In genomic region chr5:180046656-180047055, GRCh38 we compare ENCODE assay signal across 21 cellular contexts.
"Had no signal": no experiment of that assay in that cellular context is flagged by ENCODE, and none has a peak within 500 bp of the region (broad histone marks: within the 10 kb centered on the region; RNA-seq: fewer than 3 reads in every experiment).

No MANE protein-coding gene starts in this region.

- H3K4me3 ChIP-seq: esophagus muscularis mucosa, heart left ventricle, psoas muscle, spleen, stomach had no signal

- H3K9me3 ChIP-seq: esophagus muscularis mucosa, heart left ventricle, neutrophil, psoas muscle, stomach had no signal

- H3K4me1 ChIP-seq: foreskin keratinocyte had no signal

- DNase-seq: effector CD4-positive, alpha-beta T cell; foreskin keratinocyte; heart left ventricle; hippocampal formation; kidney glomerular epithelial cell; mammary epithelial cell; naive thymus-derived CD4-positive, alpha-beta T cell; psoas muscle; spleen; stimulated activated CD4-positive, alpha-beta T cell treated with anti-CD3 and anti-CD28 coated beads, Interleukin-15, amount 100 ng/mL, for 24 hours; stimulated activated CD4-positive, alpha-beta T cell treated with anti-CD3 and anti-CD28 coated beads, Interleukin-1b, Interleukin-23, amount 100 ng/mL, for 48 hours; stimulated activated CD4-positive, alpha-beta T cell treated with anti-CD3 and anti-CD28 coated beads, Interleukin-4, amount 100 ng/mL, for 4 hours; stimulated activated naive CD4-positive, alpha-beta T cell; stomach; trophoblast cell had no signal

- H3K27me3 Mint-ChIP-seq: dendritic cell treated with granulocyte-macrophage colony-stimulating factor and Interleukin-4, amounts not matched to agents 40 ng/mL and 50 ng/mL, for 4 days; naive thymus-derived CD4-positive, alpha-beta T cell had no signal

- H3K9me3 Mint-ChIP-seq: dendritic cell treated with granulocyte-macrophage colony-stimulating factor and Interleukin-4, amounts not matched to agents 40 ng/mL and 50 ng/mL, for 4 days; naive thymus-derived CD4-positive, alpha-beta T cell had no signal

- FAIRE-seq: colon had no signal

- H3K4me3 Mint-ChIP-seq: dendritic cell treated with granulocyte-macrophage colony-stimulating factor and Interleukin-4, amounts not matched to agents 40 ng/mL and 50 ng/mL, for 4 days; naive thymus-derived CD4-positive, alpha-beta T cell had no signal

- H3K27me3 ChIP-seq: esophagus muscularis mucosa, foreskin keratinocyte, heart left ventricle, neutrophil, spleen, stomach had no signal

- H3K27ac ChIP-seq: epithelial cell of prostate, foreskin keratinocyte, neutrophil, psoas muscle, spleen, stomach had no signal

- H3K27ac Mint-ChIP-seq: naive thymus-derived CD4-positive, alpha-beta T cell had no signal

- ATAC-seq: foreskin keratinocyte; naive thymus-derived CD4-positive, alpha-beta T cell; psoas muscle; sciatic nerve had no signal

- H3K36me3 ChIP-seq: heart left ventricle had no signal
